ENCODE assay signal across 2 cellular contexts in genomic region chr2:169426069-169426663, GRCh38.
TF ChIP-seq lines count a peak whose summit lies in the region.

No MANE protein-coding gene starts in this region.

TF ChIP-seq in K562, 482 proteins besides CTCF, POLR2A, EP300 and RAD21:
- TF ChIP-seq, protein P1, sequence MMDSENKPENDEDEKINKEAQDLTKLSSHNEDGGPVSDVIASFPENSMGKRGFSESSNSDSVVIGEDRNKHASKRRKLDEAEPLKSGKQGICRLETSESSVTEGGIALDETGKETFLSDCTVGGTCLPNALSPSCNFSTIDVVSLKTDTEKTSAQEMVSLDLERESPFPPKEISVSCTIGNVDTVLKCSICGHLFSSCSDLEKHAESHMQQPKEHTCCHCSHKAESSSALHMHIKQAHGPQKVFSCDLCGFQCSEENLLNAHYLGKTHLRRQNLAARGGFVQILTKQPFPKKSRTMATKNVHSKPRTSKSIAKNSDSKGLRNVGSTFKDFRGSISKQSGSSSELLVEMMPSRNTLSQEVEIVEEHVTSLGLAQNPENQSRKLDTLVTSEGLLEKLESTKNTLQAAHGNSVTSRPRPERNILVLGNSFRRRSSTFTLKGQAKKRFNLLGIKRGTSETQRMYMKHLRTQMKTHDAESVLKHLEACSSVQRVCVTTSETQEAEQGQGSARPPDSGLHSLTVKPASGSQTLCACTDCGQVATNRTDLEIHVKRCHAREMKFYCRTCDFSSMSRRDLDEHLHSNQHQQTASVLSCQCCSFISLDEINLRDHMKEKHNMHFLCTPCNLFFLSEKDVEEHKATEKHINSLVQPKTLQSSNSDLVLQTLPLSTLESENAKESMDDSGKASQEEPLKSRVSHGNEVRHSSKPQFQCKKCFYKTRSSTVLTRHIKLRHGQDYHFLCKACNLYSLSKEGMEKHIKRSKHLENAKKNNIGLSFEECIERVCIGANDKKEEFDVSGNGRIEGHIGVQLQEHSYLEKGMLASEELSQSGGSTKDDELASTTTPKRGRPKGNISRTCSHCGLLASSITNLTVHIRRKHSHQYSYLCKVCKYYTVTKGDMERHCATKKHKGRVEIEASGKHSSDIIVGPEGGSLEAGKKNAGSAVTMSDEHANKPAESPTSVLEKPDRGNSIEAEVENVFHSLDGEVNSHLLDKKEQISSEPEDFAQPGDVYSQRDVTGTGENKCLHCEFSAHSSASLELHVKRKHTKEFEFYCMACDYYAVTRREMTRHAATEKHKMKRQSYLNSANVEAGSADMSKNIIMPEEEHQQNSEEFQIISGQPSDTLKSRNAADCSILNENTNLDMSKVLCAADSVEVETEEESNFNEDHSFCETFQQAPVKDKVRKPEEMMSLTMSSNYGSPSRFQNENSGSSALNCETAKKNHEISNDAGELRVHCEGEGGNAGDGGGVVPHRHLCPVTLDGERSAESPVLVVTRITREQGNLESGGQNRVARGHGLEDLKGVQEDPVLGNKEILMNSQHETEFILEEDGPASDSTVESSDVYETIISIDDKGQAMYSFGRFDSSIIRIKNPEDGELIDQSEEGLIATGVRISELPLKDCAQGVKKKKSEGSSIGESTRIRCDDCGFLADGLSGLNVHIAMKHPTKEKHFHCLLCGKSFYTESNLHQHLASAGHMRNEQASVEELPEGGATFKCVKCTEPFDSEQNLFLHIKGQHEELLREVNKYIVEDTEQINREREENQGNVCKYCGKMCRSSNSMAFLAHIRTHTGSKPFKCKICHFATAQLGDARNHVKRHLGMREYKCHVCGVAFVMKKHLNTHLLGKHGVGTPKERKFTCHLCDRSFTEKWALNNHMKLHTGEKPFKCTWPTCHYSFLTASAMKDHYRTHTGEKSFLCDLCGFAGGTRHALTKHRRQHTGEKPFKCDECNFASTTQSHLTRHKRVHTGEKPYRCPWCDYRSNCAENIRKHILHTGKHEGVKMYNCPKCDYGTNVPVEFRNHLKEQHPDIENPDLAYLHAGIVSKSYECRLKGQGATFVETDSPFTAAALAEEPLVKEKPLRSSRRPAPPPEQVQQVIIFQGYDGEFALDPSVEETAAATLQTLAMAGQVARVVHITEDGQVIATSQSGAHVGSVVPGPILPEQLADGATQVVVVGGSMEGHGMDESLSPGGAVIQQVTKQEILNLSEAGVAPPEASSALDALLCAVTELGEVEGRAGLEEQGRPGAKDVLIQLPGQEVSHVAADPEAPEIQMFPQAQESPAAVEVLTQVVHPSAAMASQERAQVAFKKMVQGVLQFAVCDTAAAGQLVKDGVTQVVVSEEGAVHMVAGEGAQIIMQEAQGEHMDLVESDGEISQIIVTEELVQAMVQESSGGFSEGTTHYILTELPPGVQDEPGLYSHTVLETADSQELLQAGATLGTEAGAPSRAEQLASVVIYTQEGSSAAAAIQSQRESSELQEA (IDR thresholded peaks at IDR 0.05; ENCODE audit: low read depth) = no peak
- TF ChIP-seq ZBTB33 (CRISPR knock-in tag; IDR thresholded peaks at IDR 0.05) (peak; percentile 38; the same call in 1 of the 2 replicates), MCM3 (IDR thresholded peaks at IDR 0.05) (no peak), EZH2 (IDR thresholded peaks at IDR 0.05; ENCODE audit: borderline replicate concordance, low read depth, low read length) (0 out of 2 replicates have a peak, but pooled peaks have one; percentile 78), NFXL1 (CRISPR knock-in tag; IDR thresholded peaks at IDR 0.05) (no peak), E2F1 (CRISPR knock-in tag; IDR thresholded peaks at IDR 0.05) (no peak), CEBPB (tag; IDR thresholded peaks at IDR 0.05) (peak; percentile 52)
- TF ChIP-seq, protein P2, sequence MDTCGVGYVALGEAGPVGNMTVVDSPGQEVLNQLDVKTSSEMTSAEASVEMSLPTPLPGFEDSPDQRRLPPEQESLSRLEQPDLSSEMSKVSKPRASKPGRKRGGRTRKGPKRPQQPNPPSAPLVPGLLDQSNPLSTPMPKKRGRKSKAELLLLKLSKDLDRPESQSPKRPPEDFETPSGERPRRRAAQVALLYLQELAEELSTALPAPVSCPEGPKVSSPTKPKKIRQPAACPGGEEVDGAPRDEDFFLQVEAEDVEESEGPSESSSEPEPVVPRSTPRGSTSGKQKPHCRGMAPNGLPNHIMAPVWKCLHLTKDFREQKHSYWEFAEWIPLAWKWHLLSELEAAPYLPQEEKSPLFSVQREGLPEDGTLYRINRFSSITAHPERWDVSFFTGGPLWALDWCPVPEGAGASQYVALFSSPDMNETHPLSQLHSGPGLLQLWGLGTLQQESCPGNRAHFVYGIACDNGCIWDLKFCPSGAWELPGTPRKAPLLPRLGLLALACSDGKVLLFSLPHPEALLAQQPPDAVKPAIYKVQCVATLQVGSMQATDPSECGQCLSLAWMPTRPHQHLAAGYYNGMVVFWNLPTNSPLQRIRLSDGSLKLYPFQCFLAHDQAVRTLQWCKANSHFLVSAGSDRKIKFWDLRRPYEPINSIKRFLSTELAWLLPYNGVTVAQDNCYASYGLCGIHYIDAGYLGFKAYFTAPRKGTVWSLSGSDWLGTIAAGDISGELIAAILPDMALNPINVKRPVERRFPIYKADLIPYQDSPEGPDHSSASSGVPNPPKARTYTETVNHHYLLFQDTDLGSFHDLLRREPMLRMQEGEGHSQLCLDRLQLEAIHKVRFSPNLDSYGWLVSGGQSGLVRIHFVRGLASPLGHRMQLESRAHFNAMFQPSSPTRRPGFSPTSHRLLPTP (IDR thresholded peaks at IDR 0.05; ENCODE audit: borderline replicate concordance, extremely low read depth, insufficient read length) = no peak

TF ChIP-seq in SK-N-SH, 30 proteins besides CTCF, POLR2A, EP300 and RAD21:
- TF ChIP-seq RXRA (IDR thresholded peaks at IDR 0.05; ENCODE audit: borderline replicate concordance, low read depth) (no peak), IRF3 (IDR thresholded peaks at IDR 0.05; ENCODE audit: low read depth, low read length) (no peak), REST (IDR thresholded peaks at IDR 0.05; ENCODE audit: low read depth, low read length) (no peak), TEAD4 (IDR thresholded peaks at IDR 0.05; ENCODE audit: borderline replicate concordance, insufficient read depth) (no peak), ZBTB33 (IDR thresholded peaks at IDR 0.05; ENCODE audit: borderline replicate concordance, low read depth) (no peak), NFIC (IDR thresholded peaks at IDR 0.05; ENCODE audit: borderline replicate concordance) (no peak), MEF2A (IDR thresholded peaks at IDR 0.05; ENCODE audit: borderline replicate concordance, low read depth) (no peak), NRF1 (IDR thresholded peaks at IDR 0.05; ENCODE audit: low read depth, low read length) (no peak), FOXJ3 (CRISPR knock-in tag; IDR thresholded peaks at IDR 0.05) (no peak), MXI1 (IDR thresholded peaks at IDR 0.05; ENCODE audit: low read depth, low read length) (no peak), EZH2phosphoT487 (IDR thresholded peaks at IDR 0.05; ENCODE audit: borderline replicate concordance, low read depth) (no peak), TAF1 (IDR thresholded peaks at IDR 0.05; ENCODE audit: borderline replicate concordance, low read depth, low read length) (no peak), POLR2AphosphoS5 (IDR thresholded peaks at IDR 0.05; ENCODE audit: low read depth, low read length) (no peak), TCF12 (IDR thresholded peaks at IDR 0.05) (no peak), GABPA (IDR thresholded peaks at IDR 0.05; ENCODE audit: low read depth) (no peak), RCOR1 (IDR thresholded peaks at IDR 0.05; ENCODE audit: low read length) (no peak), FOSL2 (IDR thresholded peaks at IDR 0.05; ENCODE audit: borderline replicate concordance, low read depth) (no peak), JUND (IDR thresholded peaks at IDR 0.05) (no peak)
- TF ChIP-seq, protein P3, sequence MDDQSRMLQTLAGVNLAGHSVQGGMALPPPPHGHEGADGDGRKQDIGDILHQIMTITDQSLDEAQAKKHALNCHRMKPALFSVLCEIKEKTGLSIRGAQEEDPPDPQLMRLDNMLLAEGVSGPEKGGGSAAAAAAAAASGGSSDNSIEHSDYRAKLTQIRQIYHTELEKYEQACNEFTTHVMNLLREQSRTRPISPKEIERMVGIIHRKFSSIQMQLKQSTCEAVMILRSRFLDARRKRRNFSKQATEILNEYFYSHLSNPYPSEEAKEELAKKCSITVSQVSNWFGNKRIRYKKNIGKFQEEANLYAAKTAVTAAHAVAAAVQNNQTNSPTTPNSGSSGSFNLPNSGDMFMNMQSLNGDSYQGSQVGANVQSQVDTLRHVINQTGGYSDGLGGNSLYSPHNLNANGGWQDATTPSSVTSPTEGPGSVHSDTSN (IDR thresholded peaks at IDR 0.05) = no peak
- TF ChIP-seq, protein P4, sequence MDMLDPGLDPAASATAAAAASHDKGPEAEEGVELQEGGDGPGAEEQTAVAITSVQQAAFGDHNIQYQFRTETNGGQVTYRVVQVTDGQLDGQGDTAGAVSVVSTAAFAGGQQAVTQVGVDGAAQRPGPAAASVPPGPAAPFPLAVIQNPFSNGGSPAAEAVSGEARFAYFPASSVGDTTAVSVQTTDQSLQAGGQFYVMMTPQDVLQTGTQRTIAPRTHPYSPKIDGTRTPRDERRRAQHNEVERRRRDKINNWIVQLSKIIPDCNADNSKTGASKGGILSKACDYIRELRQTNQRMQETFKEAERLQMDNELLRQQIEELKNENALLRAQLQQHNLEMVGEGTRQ (IDR thresholded peaks at IDR 0.05; ENCODE audit: borderline replicate concordance, low read depth, low read length) = no peak
TF ChIP-seq in SK-N-SH: peak in this region for 0.
